8 cellular contexts compared by ENCODE assay signal in genomic region chr1:226109829-226110248, GRCh38.
DNase-seq lines count a peak whose midpoint lies in the region; ATAC-seq and TF ChIP-seq lines count a peak whose summit lies in the region.

No MANE protein-coding gene starts in this region.

- CTCF ChIA-PET in RWPE1 (lab: Yijun Ruan, JAX) = interaction anchor here (0.7 to 3.7 kb wide), 7 partner anchors 11 to 629 kb away, joined by 3 to 29 read pairs (median 4); no protein-coding TSS in a partner anchor

- peak overlapping the region; percentile 82 for H3K27ac ChIP-seq in KOPT-K1 (ENCODE audit: low read depth, low read length, poor library complexity, severe bottlenecking)
- peak overlapping the region; percentile 97 for H3K27ac ChIP-seq in RWPE1

- H3K4me3 Mint-ChIP-seq in nephron = peak overlapping the region; percentile 89 to 97 (median 94)
- peak overlapping the region; percentile 87 to 97 for H3K4me3 Mint-ChIP-seq in stimulated activated naive CD8-positive, alpha-beta T cell treated with anti-CD3 and anti-CD28 coated beads, Interleukin-15, amount 100 ng/mL, for 72 hours

- H3K4me1 Mint-ChIP-seq in nephron = peaks cover 46% of the 10 kb centered on the region
- H3K4me1 Mint-ChIP-seq in stimulated activated naive CD8-positive, alpha-beta T cell treated with anti-CD3 and anti-CD28 coated beads, Interleukin-15, amount 100 ng/mL, for 72 hours = peaks cover 32% of the 10 kb centered on the region

- peak overlapping the region; percentile 51 for H3K4me3 ChIP-seq in fibroblast of pulmonary artery (replicated peaks; ENCODE audit: low read depth, low read length)

- peak overlapping the region; percentile 92 to 99 (median 97) for H3K27ac Mint-ChIP-seq in nephron
- H3K27ac Mint-ChIP-seq in stimulated activated naive CD8-positive, alpha-beta T cell treated with anti-CD3 and anti-CD28 coated beads, Interleukin-15, amount 100 ng/mL, for 72 hours = peak overlapping the region; percentile 87 to 92

- no peaks in the 10 kb centered on the region for H3K36me3 Mint-ChIP-seq in nephron (ENCODE audit: low read depth)

- peaks cover 2% of the 10 kb centered on the region for H3K27me3 Mint-ChIP-seq in nephron (ENCODE audit: low read depth)
- H3K27me3 Mint-ChIP-seq in stimulated activated naive CD8-positive, alpha-beta T cell treated with anti-CD3 and anti-CD28 coated beads, Interleukin-15, amount 100 ng/mL, for 72 hours = no peaks in the 10 kb centered on the region

- peak; percentile 78 for ATAC-seq in GM21717 (IDR thresholded peaks at IDR 0.05; ENCODE audit: unreplicated experiment)
- ATAC-seq in stimulated activated naive CD8-positive, alpha-beta T cell treated with anti-CD3 and anti-CD28 coated beads, Interleukin-15, amount 100 ng/mL, for 72 hours = peak; percentile 85

- H3K36me3 ChIP-seq in KOPT-K1 (ENCODE audit: insufficient read depth, low read length) = no peaks in the 10 kb centered on the region

- TF ChIP-seq CTCF in RWPE1 (conservative IDR thresholded peaks at IDR 0.05; ENCODE audit: low read depth) (0 out of 2 replicates have a peak, but pooled peaks have one; percentile 9), fibroblast of pulmonary artery (IDR thresholded peaks at IDR 0.05; ENCODE audit: low read length, missing control alignments) (no peak), nephron (IDR thresholded peaks at IDR 0.05; ENCODE audit: unreplicated experiment in 3 of 3) (peak in 1 of 3 experiments; percentile 11)

- H3K9me3 Mint-ChIP-seq in nephron = no peaks in the 10 kb centered on the region
- H3K9me3 Mint-ChIP-seq in stimulated activated naive CD8-positive, alpha-beta T cell treated with anti-CD3 and anti-CD28 coated beads, Interleukin-15, amount 100 ng/mL, for 72 hours = no peaks in the 10 kb centered on the region

- H3K9me3 ChIP-seq in KOPT-K1 (ENCODE audit: insufficient read depth, low read length, poor library complexity, severe bottlenecking) = no peaks in the 10 kb centered on the region

- POLR2A ChIA-PET in RWPE1 (lab: Yijun Ruan, JAX; ENCODE audit: low non-redundant PET) = interaction anchor here (1.2 kb wide), 1 partner anchor 45 kb away, joined by 3 read pairs; no protein-coding TSS in a partner anchor

- DNase-seq in DMS53 (lab: John Stamatoyannopoulos, UW) (peak; percentile 94), RWPE1 (ENCODE audit: low spot score) (peak; percentile 97), fibroblast of pulmonary artery (ENCODE audit: low read depth) (peak; percentile 84)
- DNase-seq in activated T-helper 9 cell treated with anti-CD3 and anti-CD28 coated beads, Interleukin-2, amount 50 U/mL, for 16 hours (ENCODE audit: low read depth) = peak; percentile 68
- DNase-seq in stimulated activated naive CD8-positive, alpha-beta T cell treated with anti-CD3 and anti-CD28 coated beads, Interleukin-15, amount 100 ng/mL, for 72 hours = peak; percentile 77 to 83

Comparison
In these comparisons a context has a peak if more than half of its experiments do, and no peak if none do; other contexts are left out.
1. Peak in every context shown above with its lines: DNase-seq, ATAC-seq, H3K4me3 ChIP-seq and H3K27ac ChIP-seq.